28 cellular contexts compared by ENCODE assay signal in the genomic region with DNA sequence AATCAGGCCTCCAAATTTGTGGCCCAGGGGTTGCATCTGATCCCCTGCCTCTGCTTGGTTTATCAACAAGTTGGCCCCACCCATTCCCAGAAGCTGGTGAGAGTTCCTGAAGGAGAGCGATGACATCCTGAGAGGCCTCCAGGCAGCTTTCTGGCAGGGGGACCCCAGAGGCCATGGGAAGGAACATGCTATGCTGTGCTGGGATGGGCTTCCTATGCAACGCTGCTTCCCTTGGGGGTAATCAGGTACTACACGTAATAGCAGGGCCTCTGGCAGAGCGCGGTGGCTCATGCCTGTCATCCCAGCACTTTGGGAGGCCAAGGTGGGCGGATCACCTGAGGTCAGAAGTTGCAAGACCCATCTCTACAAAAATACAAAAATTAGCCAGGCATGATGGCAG.
"Had no signal": no experiment of that assay in that cellular context is flagged by ENCODE, and none has a peak within 500 bp of the region (broad histone marks: within the 10 kb centered on the region; RNA-seq: fewer than 3 reads in every experiment).

No MANE protein-coding gene starts in this region.

- H3K27ac ChIP-seq: ascending aorta, esophagus muscularis mucosa, neutrophil, skin epidermis, suprapubic skin, tibial artery, upper lobe of right lung, VCaP had no signal

- ATAC-seq: foreskin keratinocyte, left colon, sciatic nerve, upper lobe of right lung had no signal

- H3K4me1 Mint-ChIP-seq: activated naive CD8-positive, alpha-beta T cell treated with anti-CD3 and anti-CD28 coated beads, Interleukin-2, amount 10 ng/mL, durations not matched to agents 7 days and 5 days; brain; mesothelial cell of epicardium; nephron progenitor cell had no signal

- H3K4me3 ChIP-seq: ascending aorta, esophagus muscularis mucosa, skin epidermis, suprapubic skin, tibial artery, upper lobe of right lung had no signal

- DNase-seq: activated CD4-positive, alpha-beta memory T cell treated with anti-CD3 and anti-CD28 coated beads, Interleukin-2, amount 10 ng/mL, durations not matched to agents 7 days and 5 days; activated CD4-positive, alpha-beta T cell treated with anti-CD3 and anti-CD28 coated beads for 1 hour; activated CD4-positive, alpha-beta T cell treated with anti-CD3 and anti-CD28 coated beads, Interleukin-2, amount 10 ng/mL, durations not matched to agents 7 days and 5 days; activated CD8-positive, alpha-beta memory T cell treated with anti-CD3 and anti-CD28 coated beads, Interleukin-2, amount 50 U/mL, for 48 hours; activated gamma-delta T cell; activated naive CD4-positive, alpha-beta T cell treated with anti-CD3 and anti-CD28 coated beads, Interleukin-2, amount 10 ng/mL, durations not matched to agents 7 days and 5 days; activated naive CD8-positive, alpha-beta T cell treated with anti-CD3 and anti-CD28 coated beads, Interleukin-2, amount 10 ng/mL, durations not matched to agents 7 days and 5 days; activated T-cell treated with anti-CD3 and anti-CD28 coated beads, Interleukin-2, amount 50 U/mL, for 24 hours; foreskin keratinocyte; kidney; left colon; naive B cell; nephron progenitor cell; stimulated activated naive CD4-positive, alpha-beta T cell; T-helper 9 cell; tibial artery; upper lobe of right lung had no signal

- H3K4me1 ChIP-seq: ascending aorta, esophagus muscularis mucosa, foreskin keratinocyte, tibial artery, upper lobe of right lung had no signal

- FAIRE-seq: kidney, TTC549 had no signal

- H3K27me3 Mint-ChIP-seq: activated CD4-positive, alpha-beta memory T cell treated with anti-CD3 and anti-CD28 coated beads, Interleukin-2, amount 10 ng/mL, durations not matched to agents 7 days and 5 days; activated CD4-positive, alpha-beta T cell treated with anti-CD3 and anti-CD28 coated beads, Interleukin-2, amount 10 ng/mL, durations not matched to agents 7 days and 5 days; activated naive CD4-positive, alpha-beta T cell treated with anti-CD3 and anti-CD28 coated beads, Interleukin-2, amount 10 ng/mL, durations not matched to agents 7 days and 5 days; activated naive CD8-positive, alpha-beta T cell treated with anti-CD3 and anti-CD28 coated beads, Interleukin-2, amount 10 ng/mL, durations not matched to agents 7 days and 5 days; activated T-cell treated with anti-CD3 and anti-CD28 coated beads, Interleukin-2, amount 50 U/mL, for 24 hours; naive B cell had no signal

- H3K4me3 Mint-ChIP-seq: activated CD4-positive, alpha-beta memory T cell treated with anti-CD3 and anti-CD28 coated beads, Interleukin-2, amount 10 ng/mL, durations not matched to agents 7 days and 5 days; activated CD4-positive, alpha-beta T cell treated with anti-CD3 and anti-CD28 coated beads, Interleukin-2, amount 10 ng/mL, durations not matched to agents 7 days and 5 days; activated naive CD4-positive, alpha-beta T cell treated with anti-CD3 and anti-CD28 coated beads, Interleukin-2, amount 10 ng/mL, durations not matched to agents 7 days and 5 days; activated naive CD8-positive, alpha-beta T cell treated with anti-CD3 and anti-CD28 coated beads, Interleukin-2, amount 10 ng/mL, durations not matched to agents 7 days and 5 days; activated T-cell treated with anti-CD3 and anti-CD28 coated beads, Interleukin-2, amount 50 U/mL, for 24 hours; brain; mesothelial cell of epicardium; naive B cell; nephron progenitor cell; T-helper 1 cell treated with Interleukin-12 subunit alpha and Interleukin-12 subunit beta and Interleukin-4 antibody, amounts not matched to agents 30 μg/mL and 1 μg/mL, for 36 hours had no signal

- H3K27me3 ChIP-seq: ascending aorta, esophagus muscularis mucosa, foreskin keratinocyte, neutrophil, suprapubic skin, tibial artery, upper lobe of right lung had no signal

- H3K27ac Mint-ChIP-seq: activated CD4-positive, alpha-beta memory T cell treated with anti-CD3 and anti-CD28 coated beads, Interleukin-2, amount 10 ng/mL, durations not matched to agents 7 days and 5 days; activated CD4-positive, alpha-beta T cell treated with anti-CD3 and anti-CD28 coated beads, Interleukin-2, amount 10 ng/mL, durations not matched to agents 7 days and 5 days; activated naive CD4-positive, alpha-beta T cell treated with anti-CD3 and anti-CD28 coated beads, Interleukin-2, amount 10 ng/mL, durations not matched to agents 7 days and 5 days; activated naive CD8-positive, alpha-beta T cell treated with anti-CD3 and anti-CD28 coated beads, Interleukin-2, amount 10 ng/mL, durations not matched to agents 7 days and 5 days; mesothelial cell of epicardium; T-helper 1 cell treated with Interleukin-12 subunit alpha and Interleukin-12 subunit beta and Interleukin-4 antibody, amounts not matched to agents 30 μg/mL and 1 μg/mL, for 36 hours had no signal

- H3K9me3 Mint-ChIP-seq: activated CD4-positive, alpha-beta memory T cell treated with anti-CD3 and anti-CD28 coated beads, Interleukin-2, amount 10 ng/mL, durations not matched to agents 7 days and 5 days; activated CD4-positive, alpha-beta T cell treated with anti-CD3 and anti-CD28 coated beads, Interleukin-2, amount 10 ng/mL, durations not matched to agents 7 days and 5 days; activated naive CD4-positive, alpha-beta T cell treated with anti-CD3 and anti-CD28 coated beads, Interleukin-2, amount 10 ng/mL, durations not matched to agents 7 days and 5 days; activated naive CD8-positive, alpha-beta T cell treated with anti-CD3 and anti-CD28 coated beads, Interleukin-2, amount 10 ng/mL, durations not matched to agents 7 days and 5 days; activated T-cell treated with anti-CD3 and anti-CD28 coated beads, Interleukin-2, amount 50 U/mL, for 24 hours; brain; mesothelial cell of epicardium; naive B cell; nephron progenitor cell; T-helper 1 cell treated with Interleukin-12 subunit alpha and Interleukin-12 subunit beta and Interleukin-4 antibody, amounts not matched to agents 30 μg/mL and 1 μg/mL, for 36 hours had no signal

- H3K9me3 ChIP-seq: ascending aorta, esophagus muscularis mucosa, neutrophil, suprapubic skin, tibial artery, upper lobe of right lung had no signal
